ENCODE assay signal across 8 cellular contexts in genomic region chr20:25197173-25197869, GRCh38. TPM values are rescaled to one million over a fixed set of nuclear protein-coding genes. Genes with fewer than 3 reads are reported as not detected.
DNase-seq lines count a peak whose midpoint lies in the region; ATAC-seq and TF ChIP-seq lines count a peak whose summit lies in the region.

No MANE protein-coding gene starts in this region.

- DNase-seq in activated CD8-positive, alpha-beta memory T cell treated with anti-CD3 and anti-CD28 coated beads, Interleukin-2, amount 10 ng/mL, durations not matched to agents 7 days and 5 days: peak; percentile 44
- DNase-seq in activated CD8-positive, alpha-beta memory T cell treated with anti-CD3 and anti-CD28 coated beads, Interleukin-2, amount 50 U/mL, for 4 hours: no peak
- DNase-seq in RPMI8226 (peak; percentile 61), endothelial cell (ENCODE audit: low spot score) (no peak), MG63 (no peak), NCI-H526 treated with DMSO at 0.1 percent for 48 hours (lab: John Stamatoyannopoulos, UW) (no peak)
- DNase-seq in stimulated activated CD8-positive, alpha-beta memory T cell treated with anti-CD3 and anti-CD28 coated beads, Interleukin-4, amount 100 ng/mL, for 48 hours: peak; percentile 24

- H3K9me3 ChIP-seq in MG63: no peaks in the 10 kb centered on the region

- no peaks in the 10 kb centered on the region for H3K9me3 Mint-ChIP-seq in activated CD8-positive, alpha-beta memory T cell treated with anti-CD3 and anti-CD28 coated beads, Interleukin-2, amount 10 ng/mL, durations not matched to agents 7 days and 5 days (ENCODE audit: low read depth)
- H3K9me3 Mint-ChIP-seq in endothelial cell (ENCODE audit: unreplicated experiment): no peaks in the 10 kb centered on the region

- H3K27me3 ChIP-seq in MG63: no peaks in the 10 kb centered on the region

- H3K4me1 Mint-ChIP-seq in activated CD8-positive, alpha-beta memory T cell treated with anti-CD3 and anti-CD28 coated beads, Interleukin-2, amount 10 ng/mL, durations not matched to agents 7 days and 5 days: peaks cover 26% of the 10 kb centered on the region
- peaks cover 7% of the 10 kb centered on the region for H3K4me1 Mint-ChIP-seq in endothelial cell (ENCODE audit: unreplicated experiment)

- H3K36me3 Mint-ChIP-seq in activated CD8-positive, alpha-beta memory T cell treated with anti-CD3 and anti-CD28 coated beads, Interleukin-2, amount 10 ng/mL, durations not matched to agents 7 days and 5 days: peaks cover 6% of the 10 kb centered on the region
- H3K36me3 Mint-ChIP-seq in endothelial cell (ENCODE audit: low read depth, unreplicated experiment): no peaks in the 10 kb centered on the region

- CTCF ChIA-PET in activated CD8-positive, alpha-beta memory T cell treated with anti-CD3 and anti-CD28 coated beads, Interleukin-2, amount 10 ng/mL, durations not matched to agents 7 days and 5 days (lab: Charles Lee): interaction anchor here (1.1 kb wide), 1 partner anchor 204 kb away, joined by 3 read pairs; no protein-coding TSS in a partner anchor

- H3K27me3 Mint-ChIP-seq in activated CD8-positive, alpha-beta memory T cell treated with anti-CD3 and anti-CD28 coated beads, Interleukin-2, amount 10 ng/mL, durations not matched to agents 7 days and 5 days: no peaks in the 10 kb centered on the region
- no peaks in the 10 kb centered on the region for H3K27me3 Mint-ChIP-seq in endothelial cell (ENCODE audit: unreplicated experiment)

- no peak for ATAC-seq in activated CD8-positive, alpha-beta memory T cell treated with anti-CD3 and anti-CD28 coated beads, Interleukin-2, amount 10 ng/mL, durations not matched to agents 7 days and 5 days
- ATAC-seq in HG03378 (IDR thresholded peaks at IDR 0.05; ENCODE audit: unreplicated experiment): no peak

- no peak for TF ChIP-seq CTCF in endothelial cell (IDR thresholded peaks at IDR 0.05; ENCODE audit: unreplicated experiment)

- H3K4me3 Mint-ChIP-seq in activated CD8-positive, alpha-beta memory T cell treated with anti-CD3 and anti-CD28 coated beads, Interleukin-2, amount 10 ng/mL, durations not matched to agents 7 days and 5 days: peak overlapping the region; percentile 86
- H3K4me3 Mint-ChIP-seq in endothelial cell (ENCODE audit: unreplicated experiment): peak overlapping the region; percentile 74

- H3K4me3 ChIP-seq in MG63: no peak overlapping the region

- no peaks in the 10 kb centered on the region for H3K36me3 ChIP-seq in MG63

- peak overlapping the region; percentile 1 for H3K27ac Mint-ChIP-seq in activated CD8-positive, alpha-beta memory T cell treated with anti-CD3 and anti-CD28 coated beads, Interleukin-2, amount 10 ng/mL, durations not matched to agents 7 days and 5 days
- H3K27ac Mint-ChIP-seq in endothelial cell (ENCODE audit: unreplicated experiment): no peak overlapping the region

RNA-seq across cellular contexts. Expression of gene ENTPD6, which starts 1.8 kb away (rescaled TPM):
- 10 to 100 TPM; 37.6 to 42.0 TPM for total RNA-seq in activated CD8-positive, alpha-beta memory T cell treated with anti-CD3 and anti-CD28 coated beads, Interleukin-2, amount 10 ng/mL, durations not matched to agents 7 days and 5 days
- total RNA-seq in endothelial cell (ENCODE audit: unreplicated experiment): 43.0 TPM
- 41.4 and 59.6 TPM in 2 replicates for total RNA-seq in MG63 (2014; rRNA removed; shearing (Covaris generic); ENCODE audit: low replicate concordance)

RNA-seq across cellular contexts. Expression of gene PYGB, which starts 50.6 kb away (rescaled TPM):
- 10 to 100 TPM; 28.4 to 36.8 TPM for total RNA-seq in activated CD8-positive, alpha-beta memory T cell treated with anti-CD3 and anti-CD28 coated beads, Interleukin-2, amount 10 ng/mL, durations not matched to agents 7 days and 5 days
- 57.9 TPM for total RNA-seq in endothelial cell (ENCODE audit: unreplicated experiment)
- total RNA-seq in MG63 (2014; rRNA removed; shearing (Covaris generic); ENCODE audit: low replicate concordance): 49.2 and 67.8 TPM in 2 replicates

Comparison
In these comparisons a context has a peak if more than half of its experiments do, and no peak if none do; other contexts are left out.
1. DNase-seq: peak in activated CD8-positive, alpha-beta memory T cell treated with anti-CD3 and anti-CD28 coated beads, Interleukin-2, amount 10 ng/mL, durations not matched to agents 7 days and 5 days (single experiment), RPMI8226 (single experiment) and stimulated activated CD8-positive, alpha-beta memory T cell treated with anti-CD3 and anti-CD28 coated beads, Interleukin-4, amount 100 ng/mL, for 48 hours (single experiment); none in activated CD8-positive, alpha-beta memory T cell treated with anti-CD3 and anti-CD28 coated beads, Interleukin-2, amount 50 U/mL, for 4 hours (single experiment), endothelial cell (single experiment), MG63 (single experiment) and NCI-H526 treated with DMSO at 0.1 percent for 48 hours (single experiment).